Comparison of ENCODE assay signal across 18 cellular contexts in the genomic region with DNA sequence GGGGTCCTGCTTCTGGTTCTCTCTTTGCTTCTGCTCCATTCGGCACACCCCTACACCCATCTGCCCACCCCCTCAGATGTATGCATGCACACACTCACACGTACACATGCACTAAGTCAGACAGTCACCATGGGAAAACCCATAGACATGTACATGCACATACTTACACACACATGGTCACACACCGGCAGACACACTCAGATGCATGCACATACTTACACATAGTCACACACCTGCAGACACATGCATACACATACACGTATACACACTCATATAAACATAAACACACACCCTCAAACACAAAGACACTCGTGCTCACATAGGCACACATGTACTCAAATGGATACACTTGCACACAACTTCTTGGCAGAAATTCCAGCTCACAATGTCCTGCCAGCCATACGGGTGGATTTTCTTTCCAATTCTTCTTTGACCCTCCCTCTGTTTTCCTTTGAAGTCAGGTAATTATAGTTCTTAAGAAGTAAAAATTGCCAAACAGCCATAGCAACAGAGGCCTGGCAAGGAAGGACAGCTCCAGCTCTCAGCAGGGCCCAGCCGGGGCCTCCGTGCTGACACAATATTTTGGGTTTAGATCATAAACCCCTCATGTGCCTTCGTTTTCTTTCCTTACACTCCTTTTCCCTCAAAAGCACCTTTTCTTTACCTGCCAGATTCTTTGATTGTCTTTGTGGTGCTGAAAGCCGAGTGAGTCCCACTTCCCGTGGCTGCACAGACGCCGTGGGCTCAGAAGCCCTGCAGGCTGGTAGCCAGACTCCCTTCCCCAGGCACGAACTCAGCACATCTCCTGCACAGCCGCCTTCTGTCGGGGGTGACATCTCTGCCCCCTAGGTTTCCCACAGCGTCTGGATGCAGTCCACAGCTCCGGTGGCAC.
A peak's percentile ranks its signal among the peaks of the same experiment; 100 is the strongest.
DNase-seq lines count a peak whose midpoint lies in the region; ATAC-seq and TF ChIP-seq lines count a peak whose summit lies in the region.
"Had no signal": no experiment of that assay in that cellular context is flagged by ENCODE, and none has a peak within 500 bp of the region (broad histone marks: within the 10 kb centered on the region; RNA-seq: fewer than 3 reads in every experiment).

No MANE protein-coding gene starts in this region.

- no peak for DNase-seq in activated CD4-positive, alpha-beta T cell treated with anti-CD3 and anti-CD28 coated beads, Interleukin-2, amount 10 ng/mL, durations not matched to agents 7 days and 5 days
- no peak for DNase-seq in activated CD4-positive, alpha-beta T cell treated with anti-CD3 and anti-CD28 coated beads, Interleukin-2, amount 50 U/mL, for 1 hour
- DNase-seq in G401 (ENCODE audit: low spot score) (peak; percentile 17), T1000 (lab: John Stamatoyannopoulos, UW) (no peak), Caco-2 (no peak)
- DNase-seq in naive thymus-derived CD4-positive, alpha-beta T cell: peak in 3 of 9 donors; percentile 15 to 34 (median 21)
- DNase-seq: activated gamma-delta T cell; DMS53; dorsolateral prefrontal cortex; GM23248; left cardiac atrium; stimulated activated CD4-positive, alpha-beta T cell treated with anti-CD3 and anti-CD28 coated beads, Interleukin-12 subunit alpha, Interleukin-12 subunit beta, amount 100 ng/mL, for 4 hours; thyroid gland had no signal

- peaks cover 67% of the 10 kb centered on the region for H3K4me1 Mint-ChIP-seq in activated CD4-positive, alpha-beta T cell treated with anti-CD3 and anti-CD28 coated beads, Interleukin-2, amount 10 ng/mL, durations not matched to agents 7 days and 5 days
- H3K4me1 Mint-ChIP-seq in naive thymus-derived CD4-positive, alpha-beta T cell: peaks cover 34 to 79% (median 68%) of the 10 kb centered on the region in 7 donors
- peaks cover 37% of the 10 kb centered on the region for H3K4me1 Mint-ChIP-seq in Caco-2 (ENCODE audit: low read depth, unreplicated experiment)

- H3K9me3 Mint-ChIP-seq in activated CD4-positive, alpha-beta T cell treated with anti-CD3 and anti-CD28 coated beads, Interleukin-2, amount 10 ng/mL, durations not matched to agents 7 days and 5 days: peaks cover 5% of the 10 kb centered on the region
- H3K9me3 Mint-ChIP-seq in naive thymus-derived CD4-positive, alpha-beta T cell: peaks cover 0 to 3% (median 0%) of the 10 kb centered on the region in 11 donors
- no peaks in the 10 kb centered on the region for H3K9me3 Mint-ChIP-seq in Caco-2 (ENCODE audit: unreplicated experiment)

- no peak overlapping the region for H3K4me3 Mint-ChIP-seq in activated CD4-positive, alpha-beta T cell treated with anti-CD3 and anti-CD28 coated beads, Interleukin-2, amount 10 ng/mL, durations not matched to agents 7 days and 5 days
- H3K4me3 Mint-ChIP-seq in naive thymus-derived CD4-positive, alpha-beta T cell: peak overlapping the region; percentile 16 to 81 (median 66)
- no peak overlapping the region for H3K4me3 Mint-ChIP-seq in Caco-2 (ENCODE audit: unreplicated experiment)

- POLR2A ChIA-PET in activated CD4-positive, alpha-beta T cell treated with anti-CD3 and anti-CD28 coated beads, Interleukin-2, amount 10 ng/mL, durations not matched to agents 7 days and 5 days (lab: Charles Lee): no interaction called here
- POLR2A ChIA-PET in naive thymus-derived CD4-positive, alpha-beta T cell (lab: Charles Lee): interaction anchor here (0.7 to 2.1 kb wide), 12 partner anchors 8 to 154 kb away, joined by 3 to 12 read pairs (median 4); no protein-coding TSS in a partner anchor
- POLR2A ChIA-PET in Caco-2 (lab: Charles Lee): no interaction called here

- H3K9me3 ChIP-seq in naive thymus-derived CD4-positive, alpha-beta T cell (ENCODE audit: control insufficient read depth in 2 of 3, low read length in 3 of 3): no peaks in the 10 kb centered on the region
- no peaks in the 10 kb centered on the region for H3K9me3 ChIP-seq in Caco-2
- H3K9me3 ChIP-seq: gastroesophageal sphincter, neutrophil, thyroid gland had no signal

- TF ChIP-seq CTCF in VCaP (conservative IDR thresholded peaks at IDR 0.05) (no peak), Caco-2 (IDR thresholded peaks at IDR 0.05; ENCODE audit: insufficient read depth in 1 of 2, low read depth in 1 of 2, low read length in 1 of 2, severe bottlenecking in 1 of 2, unreplicated experiment in 1 of 2) (no peak)

- in situ Hi-C loops in G401 (cut with HindIII; ENCODE audit: low sequenced_read_pairs): no loop called here

- H3K4me3 ChIP-seq in naive thymus-derived CD4-positive, alpha-beta T cell (ENCODE audit: low read length): peak overlapping the region; percentile 12
- H3K4me3 ChIP-seq in Caco-2 (ENCODE audit: low read depth, low read length): no peak overlapping the region
- H3K4me3 ChIP-seq: BLaER1 treated with 17β-estradiol and CSF1 and Interleukin-3, amounts not matched to agents 10 nM and 100 nM; dorsolateral prefrontal cortex; gastroesophageal sphincter; GM23248; thyroid gland had no signal

- H3K4me1 ChIP-seq in naive thymus-derived CD4-positive, alpha-beta T cell (ENCODE audit: control insufficient read depth in 2 of 2, insufficient read depth in 2 of 2, low read length in 2 of 2): peaks cover 11 to 57% of the 10 kb centered on the region in 2 donors
- H3K4me1 ChIP-seq in Caco-2: peaks cover 12% of the 10 kb centered on the region
- H3K4me1 ChIP-seq: thyroid gland had no signal

- no peaks in the 10 kb centered on the region for H3K27me3 ChIP-seq in naive thymus-derived CD4-positive, alpha-beta T cell (ENCODE audit: control insufficient read depth in 2 of 2, insufficient read depth in 2 of 2, low read length in 2 of 2)
- H3K27me3 ChIP-seq in Caco-2 (replicated peaks; ENCODE audit: control insufficient read depth, insufficient read depth, low read length): no peaks in the 10 kb centered on the region
- H3K27me3 ChIP-seq: BLaER1 treated with 17β-estradiol and CSF1 and Interleukin-3, amounts not matched to agents 10 nM and 100 nM; gastroesophageal sphincter; thyroid gland had no signal

- H3K27me3 Mint-ChIP-seq in activated CD4-positive, alpha-beta T cell treated with anti-CD3 and anti-CD28 coated beads, Interleukin-2, amount 10 ng/mL, durations not matched to agents 7 days and 5 days: no peaks in the 10 kb centered on the region
- H3K27me3 Mint-ChIP-seq in naive thymus-derived CD4-positive, alpha-beta T cell: no peaks in the 10 kb centered on the region
- no peaks in the 10 kb centered on the region for H3K27me3 Mint-ChIP-seq in Caco-2 (ENCODE audit: insufficient read depth, unreplicated experiment)

- no peak for ATAC-seq in naive thymus-derived CD4-positive, alpha-beta T cell
- no peak for ATAC-seq in GM18909 (IDR thresholded peaks at IDR 0.05; ENCODE audit: poor library complexity, unreplicated experiment)
- ATAC-seq: gastroesophageal sphincter, left cardiac atrium had no signal

- CTCF ChIA-PET in activated CD4-positive, alpha-beta T cell treated with anti-CD3 and anti-CD28 coated beads, Interleukin-2, amount 10 ng/mL, durations not matched to agents 7 days and 5 days (lab: Charles Lee): no interaction called here
- CTCF ChIA-PET in naive thymus-derived CD4-positive, alpha-beta T cell (lab: Charles Lee): interaction anchor here (1.4 kb wide), 1 partner anchor 12 kb away, joined by 6 read pairs; no protein-coding TSS in a partner anchor
- CTCF ChIA-PET in Caco-2 (lab: Charles Lee): no interaction called here

- H3K36me3 Mint-ChIP-seq in activated CD4-positive, alpha-beta T cell treated with anti-CD3 and anti-CD28 coated beads, Interleukin-2, amount 10 ng/mL, durations not matched to agents 7 days and 5 days (ENCODE audit: low read depth): peaks cover 11% of the 10 kb centered on the region
- H3K36me3 Mint-ChIP-seq in naive thymus-derived CD4-positive, alpha-beta T cell: peaks cover 0 to 14% (median 0%) of the 10 kb centered on the region in 5 donors
- H3K36me3 Mint-ChIP-seq in Caco-2 (ENCODE audit: insufficient read depth, unreplicated experiment): no peaks in the 10 kb centered on the region

- intact Hi-C loops in naive thymus-derived CD4-positive, alpha-beta T cell (cut with micrococcal nuclease): loop anchor here in 1 of 2 donors (1.0 kb wide), 2 partner anchors 8 to 9 kb away; no protein-coding TSS in a partner anchor
- intact Hi-C loops in Caco-2 (cut with micrococcal nuclease; ENCODE audit: unreplicated experiment): no loop called here

- no TSS peak for BruUV-seq in Caco-2 (replicated peaks; lab: Mats Ljungman, UMichigan)

- H3K36me3 ChIP-seq in naive thymus-derived CD4-positive, alpha-beta T cell (ENCODE audit: control insufficient read depth in 2 of 3, insufficient read depth in 3 of 3, low read length in 3 of 3): no peaks in the 10 kb centered on the region
- no peaks in the 10 kb centered on the region for H3K36me3 ChIP-seq in Caco-2 (ENCODE audit: control insufficient read depth, insufficient read depth, low read length)
- H3K36me3 ChIP-seq: BLaER1 treated with 17β-estradiol and CSF1 and Interleukin-3, amounts not matched to agents 10 nM and 100 nM; gastroesophageal sphincter; neutrophil; thyroid gland had no signal

- H3K27ac Mint-ChIP-seq in activated CD4-positive, alpha-beta T cell treated with anti-CD3 and anti-CD28 coated beads, Interleukin-2, amount 10 ng/mL, durations not matched to agents 7 days and 5 days: peak overlapping the region; percentile 58
- peak overlapping the region; percentile 64 to 95 (median 83) for H3K27ac Mint-ChIP-seq in naive thymus-derived CD4-positive, alpha-beta T cell
- no peak overlapping the region for H3K27ac Mint-ChIP-seq in Caco-2 (ENCODE audit: unreplicated experiment)

- peak overlapping the region; percentile 33; the same call in 1 of the 2 replicates for H3K27ac ChIP-seq in VCaP
- no peak overlapping the region for H3K27ac ChIP-seq in naive thymus-derived CD4-positive, alpha-beta T cell (ENCODE audit: low read depth, low read length)
- H3K27ac ChIP-seq: BLaER1 treated with 17β-estradiol and CSF1 and Interleukin-3, amounts not matched to agents 10 nM and 100 nM; dorsolateral prefrontal cortex; gastroesophageal sphincter; GM23248; neutrophil; thyroid gland had no signal

Comparison
In these comparisons a context has a peak if more than half of its experiments do, and no peak if none do; other contexts are left out.
1. H3K4me3 Mint-ChIP-seq: peak in naive thymus-derived CD4-positive, alpha-beta T cell (10 of 10); none in activated CD4-positive, alpha-beta T cell treated with anti-CD3 and anti-CD28 coated beads, Interleukin-2, amount 10 ng/mL, durations not matched to agents 7 days and 5 days (single experiment) and Caco-2 (single experiment).